Comparison of ENCODE assay signal across 8 cellular contexts in the genomic region with DNA sequence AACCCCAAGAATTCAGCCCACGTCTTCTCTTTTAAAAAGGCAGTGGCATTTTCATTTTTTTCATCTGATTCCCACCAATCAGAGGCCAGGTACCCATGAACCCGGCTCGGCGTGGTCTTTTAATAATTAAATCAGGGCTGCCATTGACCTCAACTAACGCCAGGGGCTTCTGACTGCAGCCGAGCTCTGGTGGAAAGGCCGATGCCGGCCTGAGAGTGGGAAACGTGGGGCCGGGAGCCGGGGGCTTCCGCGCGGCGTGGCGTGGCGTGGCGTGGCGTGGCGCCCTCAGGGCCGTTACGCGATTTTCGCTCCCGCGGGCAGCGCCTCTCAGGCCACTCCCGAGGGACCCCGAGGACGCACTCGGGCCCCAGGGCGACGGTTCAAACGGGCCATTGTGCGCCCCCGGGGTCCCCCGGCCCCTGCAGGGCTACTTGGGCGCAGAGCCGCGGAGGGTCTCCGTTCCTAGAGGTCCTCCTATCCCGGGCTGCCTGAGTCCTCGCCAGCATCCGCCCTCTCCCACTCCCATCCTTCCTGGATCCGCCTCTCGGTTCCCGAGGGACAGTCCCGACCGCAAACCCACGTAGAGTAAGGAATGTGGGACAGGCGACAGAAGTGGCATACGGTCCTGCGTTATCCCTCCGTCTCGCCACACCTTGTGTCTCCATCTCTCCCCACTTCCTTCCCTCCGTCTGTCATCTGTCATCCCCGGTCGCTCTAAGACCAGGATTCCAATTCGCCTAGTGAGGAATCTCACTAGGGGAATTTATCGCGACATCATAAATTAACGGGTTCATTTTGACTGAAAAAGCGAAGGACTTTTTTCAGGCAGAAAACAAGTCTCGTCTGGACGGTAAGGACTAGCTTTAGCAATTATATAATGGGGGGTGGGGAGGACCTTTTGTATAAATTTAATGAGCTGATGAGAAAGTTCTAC. TPM values are rescaled to one million over a fixed set of nuclear protein-coding genes. Genes with fewer than 3 reads are reported as not detected.
A peak's percentile ranks its signal among the peaks of the same experiment; 100 is the strongest.
DNase-seq lines count a peak whose midpoint lies in the region; ATAC-seq, FAIRE-seq and TF ChIP-seq lines count a peak whose summit lies in the region.

No MANE protein-coding gene starts in this region.

- WGBS in prostate gland = under 1% methylated on average over 58 of the region's 65 CpGs

- peak; percentile 71 for ATAC-seq in left ventricle myocardium superior

- CTCF ChIA-PET in GM10248 (lab: Yijun Ruan, JAX) = interaction anchor here (0.7 to 2.6 kb wide), 6 partner anchors 9 to 111 kb away, joined by 3 to 13 read pairs (median 4); no protein-coding TSS in a partner anchor

- TF ChIP-seq POLR2A in H54 (IDR thresholded peaks at IDR 0.05; ENCODE audit: low read depth, low read length) (peak; percentile 39), prostate gland (IDR thresholded peaks at IDR 0.05) (peak; percentile 23)

- peaks cover 2% of the 10 kb centered on the region for H3K4me1 ChIP-seq in prostate gland (replicated peaks)

- peak overlapping the region; percentile 78 to 96 for H3K4me3 ChIP-seq in prostate gland

- H3K36me3 ChIP-seq in prostate gland = no peaks in the 10 kb centered on the region

- no peaks in the 10 kb centered on the region for H3K27me3 ChIP-seq in prostate gland (replicated peaks; ENCODE audit: insufficient read depth)

- intact Hi-C loops in left ventricle myocardium superior (cut with micrococcal nuclease) (no loop called here), prostate gland (cut with DNase I) (loop anchor here (1.0 kb wide), 1 partner anchor 21 kb away; no protein-coding TSS in a partner anchor)

- DNase-seq in GM10248 (ENCODE audit: extremely low spot score) (peak; percentile 71), H54 (ENCODE audit: insufficient read length, low spot score) (peak; percentile 15), T follicular helper cell (ENCODE audit: low read depth) (peak; percentile 24), anterior cingulate cortex (lab: John Stamatoyannopoulos, UW) (peak in 56 of 58 donors; percentile 7 to 78 (median 56)), left ventricle myocardium superior (peak; percentile 75), prostate gland (ENCODE audit: low spot score) (peak; percentile 59), middle frontal gyrus (ENCODE audit: extremely low spot score, low spot score) (no peak)

- H3K9me3 ChIP-seq in prostate gland = no peaks in the 10 kb centered on the region

- POLR2A ChIA-PET in GM10248 (lab: Yijun Ruan, JAX) = interaction anchor here (0.5 kb wide), 1 partner anchor 12 kb away, joined by 3 read pairs; no protein-coding TSS in a partner anchor

- peak overlapping the region; percentile 93 to 94 for H3K27ac ChIP-seq in prostate gland

- TF ChIP-seq CTCF in GM10248 (IDR thresholded peaks at IDR 0.05; ENCODE audit: control extremely low read depth, extremely low read depth, low read depth, missing control alignments) (peak; percentile 13), LNCAP (IDR thresholded peaks at IDR 0.05) (peak; percentile 22; the same call in 1 of the 2 replicates), prostate gland (IDR thresholded peaks at IDR 0.05) (peak in 2 of 4 experiments; percentile 36 to 48)

- FAIRE-seq in H54 (lab: Jason Lieb, UNC) = no peak

RNA-seq across cellular contexts. Expression of a gene that starts 0.9 kb away (rescaled TPM):
- total RNA-seq in left ventricle myocardium superior (14.2 TPM), prostate gland (10 to 100 TPM; 27.7 to 30.8 TPM)
